In the genomic region with DNA sequence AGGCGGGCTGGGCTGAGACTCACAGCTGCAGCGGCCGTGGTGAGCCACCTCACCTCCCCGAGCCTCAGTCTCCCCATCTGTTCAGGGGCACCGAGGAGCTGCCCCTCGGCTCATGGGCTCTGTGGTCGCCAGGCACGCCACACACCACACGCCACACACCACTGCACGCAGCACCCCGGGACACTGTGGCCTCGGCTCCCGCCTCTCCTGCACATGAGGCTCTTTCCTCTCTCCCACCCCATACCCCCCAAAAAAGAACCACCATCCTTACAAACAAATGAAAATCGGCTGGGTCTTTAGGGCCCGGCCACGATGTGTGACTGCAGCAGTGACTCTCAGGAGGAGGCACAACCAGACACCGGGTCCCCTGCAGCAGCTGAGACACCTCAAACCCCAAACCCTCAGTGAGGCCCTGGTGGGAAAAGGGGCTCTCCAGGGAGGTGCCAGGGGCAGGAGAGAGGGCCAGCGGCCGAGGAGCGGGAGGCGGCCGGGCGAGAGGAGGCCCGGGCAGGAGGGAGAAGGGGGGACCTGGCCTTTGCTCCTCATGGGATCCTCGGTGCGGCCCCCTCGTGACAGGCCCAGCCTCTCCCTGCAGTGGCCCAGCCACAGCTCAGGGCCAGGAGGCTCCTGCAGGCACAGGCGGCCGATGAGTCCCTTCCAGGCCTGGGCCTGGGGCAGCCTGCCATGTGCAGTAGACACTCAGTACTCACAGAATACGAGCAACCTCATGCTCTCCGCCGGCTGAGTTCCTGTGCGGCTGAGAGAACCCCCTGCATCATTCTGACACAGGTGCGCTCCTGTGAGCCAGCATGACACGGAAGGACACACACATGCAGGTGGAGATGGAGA, we compare ENCODE assay signal across 8 cellular contexts.
DNase-seq lines count a peak whose midpoint lies in the region; TF ChIP-seq lines count a peak whose summit lies in the region.

No MANE protein-coding gene starts in this region.

- in situ Hi-C loops in KBM-7 (cut with MboI; ENCODE audit: low pct_unique_long_range_greater_than_20kb, low sequenced_read_pairs), result no loop called here

- H2AFZ ChIP-seq in OCI-LY7 (ENCODE audit: low read length), result peak overlapping the region; percentile 52; the same call in 1 of the 2 replicates

- H3K4me3 Mint-ChIP-seq in progenitor cell of endocrine pancreas (ENCODE audit: low read depth), result no peak overlapping the region

- no peaks in the 10 kb centered on the region for H4K20me1 ChIP-seq in OCI-LY7 (ENCODE audit: insufficient read depth, low read length)

- peaks cover 1% of the 10 kb centered on the region for H3K36me3 Mint-ChIP-seq in progenitor cell of endocrine pancreas (ENCODE audit: insufficient read depth)

- peak overlapping the region; percentile 41 to 81 for H3K9ac ChIP-seq in colonic mucosa (ENCODE audit: low read depth in 2 of 2, low read length in 2 of 2)

- no peaks in the 10 kb centered on the region for H3K27me3 ChIP-seq in colonic mucosa

- H3K4me1 Mint-ChIP-seq in progenitor cell of endocrine pancreas (ENCODE audit: low read depth), result peaks cover 17% of the 10 kb centered on the region

- CTCF ChIA-PET in OCI-LY7 (lab: Charles Lee; ENCODE audit: unreplicated experiment), result no interaction called here

- H3K36me3 ChIP-seq in OCI-LY7 (ENCODE audit: insufficient read depth, low read length) (no peaks in the 10 kb centered on the region), colonic mucosa (no peaks in the 10 kb centered on the region)

- no peaks in the 10 kb centered on the region for H3K9me2 ChIP-seq in OCI-LY7 (ENCODE audit: insufficient read depth, low read length)

- H3K4me3 ChIP-seq in GM12864 (ENCODE audit: low read depth, low read length) (peak overlapping the region; percentile 70), OCI-LY7 (ENCODE audit: low read depth, low read length, poor library complexity, severe bottlenecking) (peak overlapping the region; percentile 19), colonic mucosa (no peak overlapping the region)

- POLR2A ChIA-PET in OCI-LY7 (lab: Charles Lee), result no interaction called here

- peak overlapping the region; percentile 29 for H3K27ac Mint-ChIP-seq in progenitor cell of endocrine pancreas

- peaks cover 4% of the 10 kb centered on the region for H3K27me3 Mint-ChIP-seq in progenitor cell of endocrine pancreas

- peak; percentile 39 for DNase-seq in GM12864 (ENCODE audit: low read depth)
- no peak for DNase-seq in OCI-LY7 (ENCODE audit: low spot score)
- no peak for DNase-seq in colonic mucosa
- no peak for DNase-seq in progenitor cell of endocrine pancreas (ENCODE audit: low spot score, unreplicated experiment)
- no peak for DNase-seq in COLO829 (ENCODE audit: low spot score)
- DNase-seq in KBM-7, result no peak
- no peak for DNase-seq in HuH-7 (ENCODE audit: low spot score)
- no peak for DNase-seq in NK-92 (lab: John Stamatoyannopoulos, UW; ENCODE audit: unreplicated experiment)

- H3K9me3 ChIP-seq in OCI-LY7 (ENCODE audit: low read length), result no peaks in the 10 kb centered on the region
- no peaks in the 10 kb centered on the region for H3K9me3 ChIP-seq in colonic mucosa

- H3K79me2 ChIP-seq in OCI-LY7 (ENCODE audit: insufficient read depth, low read depth, low read length), result no peaks in the 10 kb centered on the region

- intact Hi-C loops in OCI-LY7 (cut with micrococcal nuclease; ENCODE audit: unreplicated experiment) (loop anchor here (2.0 kb wide), 1 partner anchor 41 kb away; no protein-coding TSS in a partner anchor), colonic mucosa (cut with DNase I) (no loop called here)

- H3K9me3 Mint-ChIP-seq in progenitor cell of endocrine pancreas (ENCODE audit: low read depth), result peaks cover 3% of the 10 kb centered on the region

- no peak for TF ChIP-seq CTCF in GM12864 (IDR thresholded peaks at IDR 0.05; ENCODE audit: low read depth, low read length, missing control alignments)
- no peak for TF ChIP-seq CTCF in OCI-LY7 (conservative IDR thresholded peaks at IDR 0.05; ENCODE audit: low read length)
- TF ChIP-seq CTCF in colonic mucosa (IDR thresholded peaks at IDR 0.05), result no peak
- TF ChIP-seq CTCF in progenitor cell of endocrine pancreas (IDR thresholded peaks at IDR 0.05; ENCODE audit: unreplicated experiment), result no peak

- H3K4me1 ChIP-seq in OCI-LY7 (ENCODE audit: insufficient read depth, low read length, poor library complexity, severe bottlenecking) (peaks cover 42% of the 10 kb centered on the region), colonic mucosa (peaks cover 14% of the 10 kb centered on the region)

- H3K27ac ChIP-seq in OCI-LY7 (ENCODE audit: low read depth, low read length, poor library complexity, severe bottlenecking), result peak overlapping the region; percentile 45
- H3K27ac ChIP-seq in colonic mucosa, result peak overlapping the region; percentile 89

- no TSS peak for BruUV-seq in OCI-LY7 (replicated peaks; lab: Mats Ljungman, UMichigan)

- peak overlapping the region; percentile 82 for H3K4me2 ChIP-seq in OCI-LY7 (ENCODE audit: low read length)
